Comparison of ENCODE assay signal across 8 cellular contexts in the genomic region with DNA sequence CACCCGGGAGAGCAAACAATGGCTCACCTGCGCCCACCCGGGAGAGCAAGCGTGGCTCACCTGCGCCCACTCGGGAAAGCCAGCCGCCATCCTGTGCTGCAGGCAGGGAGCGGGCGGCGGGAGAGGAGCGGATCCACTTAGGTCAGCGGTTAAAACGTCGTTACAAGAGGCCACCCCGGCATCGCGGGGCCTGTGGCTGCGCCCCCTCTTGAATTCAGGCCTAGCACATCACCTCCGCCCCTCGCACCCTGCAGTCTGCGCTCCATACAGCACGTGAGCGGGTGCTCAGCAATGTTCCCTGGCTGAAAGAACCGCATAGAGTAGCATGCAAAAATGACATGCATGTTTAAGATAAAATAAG.
DNase-seq lines count a peak whose midpoint lies in the region; TF ChIP-seq lines count a peak whose summit lies in the region.

No MANE protein-coding gene starts in this region.

- peaks cover 5% of the 10 kb centered on the region for H3K27me3 ChIP-seq in iPS-15b (ENCODE audit: control insufficient read depth, insufficient read depth, low read length)

- peaks cover 32% of the 10 kb centered on the region for H3K4me1 Mint-ChIP-seq in activated naive CD8-positive, alpha-beta T cell (ENCODE audit: low read depth)

- H3K36me3 Mint-ChIP-seq in activated naive CD8-positive, alpha-beta T cell, result peaks cover 13% of the 10 kb centered on the region

- H3K9ac ChIP-seq in iPS-15b (ENCODE audit: low read depth, low read length), result no peak overlapping the region

- H3K27me3 Mint-ChIP-seq in activated naive CD8-positive, alpha-beta T cell, result no peaks in the 10 kb centered on the region

- no peak for TF ChIP-seq POLR2A in NB4 (IDR thresholded peaks at IDR 0.05; ENCODE audit: extremely low read depth, insufficient read length)

- peaks cover 12% of the 10 kb centered on the region for H3K36me3 ChIP-seq in iPS-15b (ENCODE audit: control insufficient read depth, insufficient read depth, low read length)

- H3K9me3 ChIP-seq in iPS-15b (ENCODE audit: control insufficient read depth, insufficient read depth, low read length), result no peaks in the 10 kb centered on the region

- H3K9me3 Mint-ChIP-seq in activated naive CD8-positive, alpha-beta T cell (ENCODE audit: low read depth), result no peaks in the 10 kb centered on the region

- H3K4me1 ChIP-seq in iPS-15b (ENCODE audit: control insufficient read depth, insufficient read depth, low read length), result peaks cover 7% of the 10 kb centered on the region

- H3K4me3 ChIP-seq in NB4 (ENCODE audit: low read depth, low read length) (peak overlapping the region; percentile 80), iPS-15b (ENCODE audit: low read depth, low read length) (peak overlapping the region; percentile 62)

- peak; percentile 11 for DNase-seq in activated T-cell treated with anti-CD3 and anti-CD28 coated beads for 48 hours (ENCODE audit: low read depth)
- no peak for DNase-seq in activated T-cell treated with anti-CD3 and anti-CD28 coated beads, Interleukin-2, amount 50 U/mL, for 48 hours
- peak; percentile 43 for DNase-seq in NB4 (ENCODE audit: low read depth)
- peak; percentile 25 to 26 for DNase-seq in stimulated activated CD4-positive, alpha-beta T cell treated with anti-CD3 and anti-CD28 coated beads, Interleukin-4, amount 100 ng/mL, for 4 hours
- no peak for DNase-seq in AML-193 (lab: John Stamatoyannopoulos, UW)
- no peak for DNase-seq in NOMO-1 treated with dmso at 0.1 percent for 144 hours (lab: John Stamatoyannopoulos, UW; ENCODE audit: unreplicated experiment)

- H3K27ac Mint-ChIP-seq in activated naive CD8-positive, alpha-beta T cell, result peak overlapping the region; percentile 91

- H3K4me3 Mint-ChIP-seq in activated naive CD8-positive, alpha-beta T cell, result peak overlapping the region; percentile 90

- TF ChIP-seq CTCF in NB4 (IDR thresholded peaks at IDR 0.05; ENCODE audit: low read depth, low read length), result no peak

Comparison
In these comparisons a context has a peak if more than half of its experiments do, and no peak if none do; other contexts are left out.
1. DNase-seq: peak in activated T-cell treated with anti-CD3 and anti-CD28 coated beads for 48 hours (single experiment), NB4 (single experiment) and stimulated activated CD4-positive, alpha-beta T cell treated with anti-CD3 and anti-CD28 coated beads, Interleukin-4, amount 100 ng/mL, for 4 hours (2 of 2); none in activated T-cell treated with anti-CD3 and anti-CD28 coated beads, Interleukin-2, amount 50 U/mL, for 48 hours (0 of 2), AML-193 (0 of 2) and NOMO-1 treated with dmso at 0.1 percent for 144 hours (single experiment).